In genomic region chr17:8253801-8254200, GRCh38 we compare ENCODE assay signal across 10 cellular contexts.
DNase-seq lines count a peak whose midpoint lies in the region; TF ChIP-seq lines count a peak whose summit lies in the region.
"Had no signal": no experiment of that assay in that cellular context is flagged by ENCODE, and none has a peak within 500 bp of the region (broad histone marks: within the 10 kb centered on the region; RNA-seq: fewer than 3 reads in every experiment).

No MANE protein-coding gene starts in this region.

- TF ChIP-seq CTCF in LNCAP (IDR thresholded peaks at IDR 0.05) = peak; percentile 47; the same call in 1 of the 2 replicates
- peak; percentile 61 for TF ChIP-seq CTCF in choroid plexus epithelial cell (conservative IDR thresholded peaks at IDR 0.05; ENCODE audit: low read depth, low read length)

- peak; percentile 41 for DNase-seq in choroid plexus epithelial cell (ENCODE audit: low read depth)
- peak; percentile 17 for DNase-seq in pons (ENCODE audit: low spot score)
- DNase-seq in effector CD4-positive, alpha-beta T cell = no peak
- no peak for DNase-seq in DMS53 treated with DMSO at 0.1 percent for 48 hours (lab: John Stamatoyannopoulos, UW; ENCODE audit: unreplicated experiment)
- no peak for DNase-seq in activated CD4-positive, CD25-positive, alpha-beta regulatory T cell treated with anti-CD3 and anti-CD28 coated beads, Interleukin-2, amount 50 U/mL, for 72 hours
- DNase-seq: cerebellar nuclear complex; H7; stimulated activated CD4-positive, alpha-beta T cell treated with anti-CD3 and anti-CD28 coated beads, Interleukin-1b, Interleukin-23, amount 100 ng/mL, for 48 hours had no signal

- no peak overlapping the region for H3K4me3 ChIP-seq in choroid plexus epithelial cell (ENCODE audit: low read depth, low read length)
- H3K4me3 ChIP-seq: lung had no signal

Comparison
In these comparisons a context has a peak if more than half of its experiments do, and no peak if none do; other contexts are left out.
1. DNase-seq: peak in choroid plexus epithelial cell (single experiment) and pons (single experiment); none in effector CD4-positive, alpha-beta T cell (single experiment), DMS53 treated with DMSO at 0.1 percent for 48 hours (single experiment) and activated CD4-positive, CD25-positive, alpha-beta regulatory T cell treated with anti-CD3 and anti-CD28 coated beads, Interleukin-2, amount 50 U/mL, for 72 hours (single experiment).